Comparison of ENCODE assay signal across 10 cellular contexts in the genomic region with DNA sequence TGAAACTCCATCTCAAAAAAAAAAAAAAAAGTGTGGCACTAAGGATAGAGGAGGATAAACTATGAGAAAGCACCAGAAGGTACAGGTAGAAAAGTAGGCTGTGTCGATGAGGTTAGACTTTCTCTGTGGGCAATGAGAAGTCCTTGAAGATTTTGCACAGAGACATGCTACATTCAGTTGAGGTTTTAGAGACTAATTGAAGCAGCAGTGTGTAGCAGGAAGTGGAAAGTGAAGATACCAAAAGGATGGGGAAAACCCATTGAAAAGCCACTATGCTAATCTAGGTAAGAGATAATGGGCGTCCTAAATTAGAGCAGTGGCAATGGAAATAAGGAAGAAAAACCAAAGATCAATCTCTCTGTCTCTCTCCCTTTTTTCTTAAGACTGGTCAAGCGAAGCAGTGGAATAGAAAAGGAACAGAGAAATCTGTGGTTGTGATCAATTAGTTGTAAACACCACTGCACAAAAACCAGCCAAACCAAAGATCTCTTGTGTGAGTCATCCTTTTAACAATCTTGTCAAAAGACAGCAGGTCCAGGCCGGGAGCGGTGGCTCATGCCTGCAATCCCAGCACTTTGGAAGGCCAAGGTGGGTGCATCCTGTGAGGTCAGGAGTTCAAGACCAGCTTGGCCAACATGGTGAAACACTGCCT. TPM values are rescaled to one million over a fixed set of nuclear protein-coding genes. Genes with fewer than 3 reads are reported as not detected.
DNase-seq lines count a peak whose midpoint lies in the region; ATAC-seq lines count a peak whose summit lies in the region.
"Had no signal": no experiment of that assay in that cellular context is flagged by ENCODE, and none has a peak within 500 bp of the region (broad histone marks: within the 10 kb centered on the region; RNA-seq: fewer than 3 reads in every experiment).

No MANE protein-coding gene starts in this region.

- peaks cover 26% of the 10 kb centered on the region for H3K4me1 Mint-ChIP-seq in T-helper 2 cell treated with Interferon-gamma antibody and Interleukin-4, amounts not matched to agents 5 μg/mL and 100 μg/mL, for 36 hours (ENCODE audit: low read depth)
- H3K4me1 Mint-ChIP-seq in natural killer cell treated with Interleukin-12 subunit alpha and Interleukin-12 subunit beta and Interleukin-15 and Interleukin-18, amount 100 ng/mL, for 72 hours (ENCODE audit: low read depth in 2 of 2): peaks cover 10 to 25% of the 10 kb centered on the region in 2 donors

- H3K27ac Mint-ChIP-seq in T-helper 2 cell treated with Interferon-gamma antibody and Interleukin-4, amounts not matched to agents 5 μg/mL and 100 μg/mL, for 36 hours: peak overlapping the region; percentile 66
- H3K27ac Mint-ChIP-seq in natural killer cell treated with Interleukin-12 subunit alpha and Interleukin-12 subunit beta and Interleukin-15 and Interleukin-18, amount 100 ng/mL, for 72 hours: peak overlapping the region in 1 of 2 donors; percentile 7

- DNase-seq in T-helper 2 cell treated with Interferon-gamma antibody and Interleukin-4, amounts not matched to agents 5 μg/mL and 100 μg/mL, for 36 hours (ENCODE audit: low spot score): peak; percentile 52
- no peak for DNase-seq in natural killer cell treated with Interleukin-12 subunit alpha and Interleukin-12 subunit beta and Interleukin-15 and Interleukin-18, amount 100 ng/mL, for 72 hours (ENCODE audit: low spot score)
- DNase-seq in NCI-H2029 treated with DMSO at 0.1 percent for 48 hours (lab: John Stamatoyannopoulos, UW) (no peak), NCI-H510A (lab: John Stamatoyannopoulos, UW) (no peak), putamen (ENCODE audit: low spot score) (no peak), GM03348 (ENCODE audit: low spot score) (no peak)
- DNase-seq: activated gamma-delta T cell treated with Interleukin-2 at 50 U/mL for 16 hours, kidney had no signal

- peaks cover 4% of the 10 kb centered on the region for H3K36me3 Mint-ChIP-seq in T-helper 2 cell treated with Interferon-gamma antibody and Interleukin-4, amounts not matched to agents 5 μg/mL and 100 μg/mL, for 36 hours (ENCODE audit: low read depth)
- H3K36me3 Mint-ChIP-seq in natural killer cell treated with Interleukin-12 subunit alpha and Interleukin-12 subunit beta and Interleukin-15 and Interleukin-18, amount 100 ng/mL, for 72 hours: no peaks in the 10 kb centered on the region

- peaks cover 12% of the 10 kb centered on the region for H3K9me3 Mint-ChIP-seq in T-helper 2 cell treated with Interferon-gamma antibody and Interleukin-4, amounts not matched to agents 5 μg/mL and 100 μg/mL, for 36 hours
- H3K9me3 Mint-ChIP-seq in natural killer cell treated with Interleukin-12 subunit alpha and Interleukin-12 subunit beta and Interleukin-15 and Interleukin-18, amount 100 ng/mL, for 72 hours: no peaks in the 10 kb centered on the region

- peak overlapping the region; percentile 30 for H3K4me3 Mint-ChIP-seq in T-helper 2 cell treated with Interferon-gamma antibody and Interleukin-4, amounts not matched to agents 5 μg/mL and 100 μg/mL, for 36 hours
- peak overlapping the region; percentile 20 for H3K4me3 Mint-ChIP-seq in natural killer cell treated with Interleukin-12 subunit alpha and Interleukin-12 subunit beta and Interleukin-15 and Interleukin-18, amount 100 ng/mL, for 72 hours

- peaks cover 43% of the 10 kb centered on the region for H3K27me3 Mint-ChIP-seq in T-helper 2 cell treated with Interferon-gamma antibody and Interleukin-4, amounts not matched to agents 5 μg/mL and 100 μg/mL, for 36 hours (ENCODE audit: low read depth)
- peaks cover 5 to 14% of the 10 kb centered on the region in 2 donors for H3K27me3 Mint-ChIP-seq in natural killer cell treated with Interleukin-12 subunit alpha and Interleukin-12 subunit beta and Interleukin-15 and Interleukin-18, amount 100 ng/mL, for 72 hours

- ATAC-seq in GM19025 (IDR thresholded peaks at IDR 0.05; ENCODE audit: low read depth, unreplicated experiment): peak; percentile 88
- ATAC-seq in HG02885 (IDR thresholded peaks at IDR 0.05; ENCODE audit: poor library complexity, unreplicated experiment): peak; percentile 92
- ATAC-seq in natural killer cell treated with Interleukin-12 subunit alpha and Interleukin-12 subunit beta and Interleukin-15 and Interleukin-18, amount 100 ng/mL, for 72 hours: peak; percentile 69 to 74

RNA-seq across cellular contexts. Expression of a gene that starts 3.5 kb away (rescaled TPM):
- not detected for total RNA-seq in natural killer cell treated with Interleukin-12 subunit alpha and Interleukin-12 subunit beta and Interleukin-15 and Interleukin-18, amount 100 ng/mL, for 72 hours
